10 cellular contexts compared by ENCODE assay signal in genomic region chr1:145958734-145959133, GRCh38. TPM values are rescaled to one million over a fixed set of nuclear protein-coding genes. Genes with fewer than 3 reads are reported as not detected.
A peak's percentile ranks its signal among the peaks of the same experiment; 100 is the strongest.
DNase-seq lines count a peak whose midpoint lies in the region; ATAC-seq and TF ChIP-seq lines count a peak whose summit lies in the region.
"Had no signal": no experiment of that assay in that cellular context is flagged by ENCODE, and none has a peak within 500 bp of the region (broad histone marks: within the 10 kb centered on the region; RNA-seq: fewer than 3 reads in every experiment).

No MANE protein-coding gene starts in this region.

- H3K4me3 ChIP-seq in CD4-positive, alpha-beta memory T cell (ENCODE audit: low read length in 2 of 2): no peak overlapping the region
- peak overlapping the region; percentile 79 for H3K4me3 ChIP-seq in Loucy (ENCODE audit: low read length, poor library complexity, severe bottlenecking)
- H3K4me3 ChIP-seq in coronary artery: no peak overlapping the region
- no peak overlapping the region for H3K4me3 ChIP-seq in sigmoid colon

- POLR2A ChIA-PET in CD4-positive, alpha-beta memory T cell (lab: Charles Lee; ENCODE audit: partially characterized antibody): interaction anchor here (0.8 to 17.4 kb wide), 15 partner anchors 8 to 113 kb away, joined by 3 to 444 read pairs (median 7); partner anchors contain the start of genes NUDT17, PEX11B, RBM8A and TXNIP
- POLR2A ChIA-PET in RWPE1 (lab: Yijun Ruan, JAX; ENCODE audit: low non-redundant PET): interaction anchor here (1.0 kb wide), 1 partner anchor 31 kb away, joined by 6 read pairs; the partner anchor contains the start of gene RBM8A

- CTCF ChIA-PET in CD4-positive, alpha-beta memory T cell (lab: Charles Lee; ENCODE audit: partially characterized antibody): interaction anchor here (0.6 to 3.5 kb wide), 11 partner anchors 14 to 76 kb away, joined by 3 to 30 read pairs (median 5); partner anchors contain the start of genes ITGA10 and RBM8A
- CTCF ChIA-PET in RWPE1 (lab: Yijun Ruan, JAX): interaction anchor here (1.3 kb wide), 1 partner anchor 49 kb away, joined by 3 read pairs; no protein-coding TSS in a partner anchor

- peak overlapping the region; percentile 83 for H3K4me2 ChIP-seq in Loucy (ENCODE audit: low read depth, low read length, poor library complexity, severe bottlenecking)

- no peaks in the 10 kb centered on the region for H3K9me3 ChIP-seq in CD4-positive, alpha-beta memory T cell (ENCODE audit: control insufficient read depth in 1 of 2, low read length in 2 of 2)
- H3K9me3 ChIP-seq in Loucy (ENCODE audit: insufficient read depth, low read depth, low read length): no peaks in the 10 kb centered on the region
- H3K9me3 ChIP-seq in sigmoid colon: no peaks in the 10 kb centered on the region

- peaks cover 0 to 17% of the 10 kb centered on the region in 2 donors for H3K36me3 Mint-ChIP-seq in CD4-positive, alpha-beta memory T cell
- H3K36me3 Mint-ChIP-seq in mesothelial cell of epicardium: no peaks in the 10 kb centered on the region

- H3K36me3 ChIP-seq in CD4-positive, alpha-beta memory T cell (ENCODE audit: insufficient read depth, low read length): no peaks in the 10 kb centered on the region
- H3K36me3 ChIP-seq in Loucy (ENCODE audit: insufficient read depth, low read length): no peaks in the 10 kb centered on the region
- H3K36me3 ChIP-seq in sigmoid colon: no peaks in the 10 kb centered on the region

- peak overlapping the region; percentile 86 for H3K9ac ChIP-seq in Loucy (ENCODE audit: low read depth, low read length, poor library complexity, severe bottlenecking)

- no peak overlapping the region for H2AFZ ChIP-seq in Loucy (ENCODE audit: low read length)

- intact Hi-C loops in CD4-positive, alpha-beta memory T cell (cut with micrococcal nuclease): loop anchor here (2.0 to 5.0 kb wide), 2 partner anchors 18 to 41 kb away; partner anchors contain the start of gene PEX11B
- intact Hi-C loops in sigmoid colon (cut with DNase I): loop anchor here (5.0 kb wide), 1 partner anchor 101 kb away; the partner anchor contains the start of gene PIAS3

- H3F3A ChIP-seq in Loucy (ENCODE audit: low read depth): 0 out of 2 replicates have a peak, but pooled peaks cover 8% of the 10 kb centered on the region

- peak overlapping the region; percentile 81 for H3K27ac ChIP-seq in CD4-positive, alpha-beta memory T cell (ENCODE audit: low read depth, low read length)
- H3K27ac ChIP-seq in coronary artery (peak overlapping the region; percentile 26 to 99), sigmoid colon (peak overlapping the region; percentile 95 to 100 (median 96)), RWPE1 (no peak overlapping the region)

- ATAC-seq in GM21529 (IDR thresholded peaks at IDR 0.05; ENCODE audit: unreplicated experiment): no peak

- H3K9me3 Mint-ChIP-seq in CD4-positive, alpha-beta memory T cell: no peaks in the 10 kb centered on the region
- no peaks in the 10 kb centered on the region for H3K9me3 Mint-ChIP-seq in mesothelial cell of epicardium

- H3K27me3 Mint-ChIP-seq in CD4-positive, alpha-beta memory T cell: no peaks in the 10 kb centered on the region
- peaks cover 74% of the 10 kb centered on the region for H3K27me3 Mint-ChIP-seq in mesothelial cell of epicardium (ENCODE audit: low read depth)

- no peak for TF ChIP-seq EP300 in sigmoid colon (IDR thresholded peaks at IDR 0.05)

- no peaks in the 10 kb centered on the region for H3K9me2 ChIP-seq in Loucy (replicated peaks; ENCODE audit: low read depth, low read length)

- H3K27me3 ChIP-seq in CD4-positive, alpha-beta memory T cell (ENCODE audit: insufficient read depth, low read length): no peaks in the 10 kb centered on the region
- no peaks in the 10 kb centered on the region for H3K27me3 ChIP-seq in Loucy (ENCODE audit: insufficient read depth, low read length, poor library complexity, severe bottlenecking)
- no peaks in the 10 kb centered on the region for H3K27me3 ChIP-seq in sigmoid colon

- no peak for TF ChIP-seq POLR2A in sigmoid colon (IDR thresholded peaks at IDR 0.05)

- TF ChIP-seq CTCF in Loucy (conservative IDR thresholded peaks at IDR 0.05; ENCODE audit: low read length): no peak
- no peak for TF ChIP-seq CTCF in coronary artery (IDR thresholded peaks at IDR 0.05)
- no peak for TF ChIP-seq CTCF in sigmoid colon (IDR thresholded peaks at IDR 0.05)
- TF ChIP-seq CTCF in RWPE1 (conservative IDR thresholded peaks at IDR 0.05; ENCODE audit: low read depth): no peak
- no peak for TF ChIP-seq CTCF in mesothelial cell of epicardium (IDR thresholded peaks at IDR 0.05; ENCODE audit: unreplicated experiment)

- peaks cover 70% of the 10 kb centered on the region for H3K4me1 ChIP-seq in CD4-positive, alpha-beta memory T cell (ENCODE audit: insufficient read depth, low read length)
- H3K4me1 ChIP-seq in Loucy (ENCODE audit: insufficient read depth, low read length, poor library complexity, severe bottlenecking): peaks cover 68% of the 10 kb centered on the region
- H3K4me1 ChIP-seq in sigmoid colon: peaks cover 0 to 85% (median 72%) of the 10 kb centered on the region in 4 donors

- peaks cover 59 to 91% (median 68%) of the 10 kb centered on the region in 4 donors for H3K4me1 Mint-ChIP-seq in CD4-positive, alpha-beta memory T cell
- H3K4me1 Mint-ChIP-seq in mesothelial cell of epicardium: peaks cover 51% of the 10 kb centered on the region

- H3K27ac Mint-ChIP-seq in CD4-positive, alpha-beta memory T cell: peak overlapping the region; percentile 74 to 97 (median 92)
- no peak overlapping the region for H3K27ac Mint-ChIP-seq in mesothelial cell of epicardium

- H3K4me3 Mint-ChIP-seq in CD4-positive, alpha-beta memory T cell: peak overlapping the region in 6 of 8 donors; percentile 6 to 99 (median 82)
- no peak overlapping the region for H3K4me3 Mint-ChIP-seq in mesothelial cell of epicardium

- DNase-seq in CD4-positive, alpha-beta memory T cell: no peak
- no peak for DNase-seq in coronary artery (ENCODE audit: low spot score)
- no peak for DNase-seq in sigmoid colon
- no peak for DNase-seq in RWPE1 (ENCODE audit: low spot score)
- DNase-seq in activated CD4-positive, alpha-beta T cell treated with anti-CD3 and anti-CD28 coated beads for 1 hour: no peak
- DNase-seq in mesothelial cell of epicardium (ENCODE audit: low spot score in 2 of 2, unreplicated experiment in 2 of 2): no peak
- DNase-seq: NCI-H2081; stimulated activated CD4-positive, alpha-beta T cell treated with anti-CD3 and anti-CD28 coated beads, Interleukin-4, amount 100 ng/mL, for 4 hours had no signal

- peaks cover 67% of the 10 kb centered on the region for H3K79me2 ChIP-seq in Loucy (ENCODE audit: insufficient read depth, low read length)

- peaks cover 17% of the 10 kb centered on the region for H4K20me1 ChIP-seq in Loucy (ENCODE audit: insufficient read depth, low read length, poor library complexity, severe bottlenecking)

RNA-seq across cellular contexts. Expression of gene LIX1L, which starts 0.9 kb away (rescaled TPM):
- total RNA-seq in CD4-positive, alpha-beta memory T cell: 10 to 100 TPM; 64.5 to 66.1 TPM
- 10 to 100 TPM; 35.3 to 35.7 TPM for polyA plus RNA-seq in CD4-positive, alpha-beta memory T cell
- total RNA-seq in sigmoid colon: 10 to 100 TPM; 26.9 to 42.5 (median 36.0) TPM
- 1 to 10 TPM; 1.4 to 8.7 (median 3.0) TPM for polyA plus RNA-seq in sigmoid colon
- total RNA-seq in mesothelial cell of epicardium: 26.6 to 27.6 TPM (median 27.1 TPM) in 3 replicates

RNA-seq across cellular contexts. Expression of gene ANKRD34A, which starts 5.6 kb away (rescaled TPM):
- total RNA-seq in CD4-positive, alpha-beta memory T cell: 1 to 10 TPM; 1.8 to 2.1 TPM
- polyA plus RNA-seq in CD4-positive, alpha-beta memory T cell: under 1 TPM in 1 of 2 donors, not detected in 1; 0.60 TPM
- total RNA-seq in sigmoid colon (1 to 10 TPM in 2 of 4 donors, under 1 TPM in 2; 0.33 to 1.9 (median 1.0) TPM), mesothelial cell of epicardium (0.86 to 1.9 TPM (median 0.94 TPM) in 3 replicates)
- under 1 TPM in 1 of 3 donors, not detected in 2; 0.41 TPM for polyA plus RNA-seq in sigmoid colon

RNA-seq across cellular contexts. Expression of gene POLR3GL, which starts 5.8 kb away (rescaled TPM):
- total RNA-seq in CD4-positive, alpha-beta memory T cell: 10 to 100 TPM; 36.6 to 38.3 TPM
- polyA plus RNA-seq in CD4-positive, alpha-beta memory T cell: 100 to 1,000 TPM in 1 of 2 donors, 10 to 100 TPM in 1; 95.3 to 164 TPM
- total RNA-seq in sigmoid colon (10 to 100 TPM; 23.1 to 32.8 (median 27.4) TPM), mesothelial cell of epicardium (14.4 to 16.4 TPM (median 14.7 TPM) in 3 replicates)
- 10 to 100 TPM; 35.9 to 47.4 (median 40.9) TPM for polyA plus RNA-seq in sigmoid colon

RNA-seq across cellular contexts. Expression of gene RBM8A, which starts 31.4 kb away (rescaled TPM):
- total RNA-seq in CD4-positive, alpha-beta memory T cell: 100 to 1,000 TPM; 116 to 122 TPM
- polyA plus RNA-seq in CD4-positive, alpha-beta memory T cell: 100 to 1,000 TPM; 129 to 169 TPM
- 100 to 1,000 TPM in 1 of 4 donors, 10 to 100 TPM in 3; 77.8 to 102 (median 96.8) TPM for total RNA-seq in sigmoid colon
- polyA plus RNA-seq in sigmoid colon: 100 to 1,000 TPM in 2 of 3 donors, 10 to 100 TPM in 1; 87.1 to 138 (median 101) TPM
- 146 to 154 TPM (median 148 TPM) in 3 replicates for total RNA-seq in mesothelial cell of epicardium

RNA-seq across cellular contexts. Expression of gene TXNIP, which starts 37.6 kb away (rescaled TPM):
- 100 to 1,000 TPM; 933 to 985 TPM for total RNA-seq in CD4-positive, alpha-beta memory T cell
- polyA plus RNA-seq in CD4-positive, alpha-beta memory T cell: 1,000 to 10,000 TPM; 4,275 to 4,310 TPM
- total RNA-seq in sigmoid colon (1,000 to 10,000 TPM; 1,623 to 4,609 (median 1,842) TPM), mesothelial cell of epicardium (125 to 129 TPM (median 129 TPM) in 3 replicates)
- 100 to 1,000 TPM; 326 to 783 (median 548) TPM for polyA plus RNA-seq in sigmoid colon
